In the genomic region with DNA sequence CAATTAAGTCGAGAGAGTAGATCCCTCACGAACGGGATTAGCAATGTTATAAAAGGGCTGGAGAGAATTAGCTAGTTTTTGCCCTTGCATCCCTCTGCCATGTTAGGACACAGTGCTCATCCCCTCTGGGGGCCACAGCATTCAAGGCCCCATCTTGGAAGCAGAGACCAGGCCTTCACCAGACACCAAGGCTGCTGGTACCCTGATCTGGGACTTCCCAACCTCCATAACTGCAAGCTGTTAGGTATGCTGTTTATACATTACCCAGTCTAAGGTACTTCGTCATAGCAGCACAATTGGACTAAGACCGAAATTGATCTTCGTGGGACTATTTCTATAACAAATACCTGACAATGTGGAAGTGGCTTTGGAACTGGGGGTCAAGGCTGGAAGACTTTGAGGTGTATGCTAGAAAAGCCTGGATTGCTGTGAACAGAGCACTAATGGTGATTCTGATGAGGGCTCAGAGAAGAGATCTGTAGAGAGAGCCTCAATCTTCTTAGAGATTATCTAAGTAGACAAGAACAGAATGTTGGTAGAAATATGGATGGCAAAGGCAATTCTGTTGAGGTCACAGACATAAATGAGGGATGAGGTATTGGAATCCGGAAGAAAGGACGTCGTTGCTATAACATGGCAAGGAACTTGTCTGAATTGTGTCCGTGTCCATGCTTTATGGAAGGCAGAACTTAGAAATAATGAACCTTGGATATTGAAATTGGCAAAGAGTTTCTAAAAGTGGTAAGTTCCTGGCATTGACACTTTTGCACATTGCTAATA, we compare ENCODE assay signal across 7 cellular contexts.
"Had no signal": no experiment of that assay in that cellular context is flagged by ENCODE, and none has a peak within 500 bp of the region (broad histone marks: within the 10 kb centered on the region; RNA-seq: fewer than 3 reads in every experiment).

No MANE protein-coding gene starts in this region.

- DNase-seq: H9, HCEC 1CT, KBM-7 had no signal

- H3K4me1 Mint-ChIP-seq: IgD-negative memory B cell had no signal

- H2AFZ ChIP-seq: GM23338 had no signal

- H3K4me3 Mint-ChIP-seq: GM23338, H9, IgD-negative memory B cell had no signal

- FAIRE-seq: H1, H54 had no signal

- H3K4me3 ChIP-seq: GM23338 had no signal

- ATAC-seq: GM23338 had no signal

- H3K27me3 Mint-ChIP-seq: IgD-negative memory B cell had no signal

- H3K27ac Mint-ChIP-seq: GM23338, H9, IgD-negative memory B cell had no signal

- H3K4me2 ChIP-seq: GM23338 had no signal
